11 cellular contexts compared by ENCODE assay signal in genomic region chr15:41838400-41838897, GRCh38. TPM values are rescaled to one million over a fixed set of nuclear protein-coding genes. Genes with fewer than 3 reads are reported as not detected.
A peak's percentile ranks its signal among the peaks of the same experiment; 100 is the strongest.
DNase-seq lines count a peak whose midpoint lies in the region; ATAC-seq, FAIRE-seq and TF ChIP-seq lines count a peak whose summit lies in the region.
"Had no signal": no experiment of that assay in that cellular context is flagged by ENCODE, and none has a peak within 500 bp of the region (broad histone marks: within the 10 kb centered on the region; RNA-seq: fewer than 3 reads in every experiment).

PLA2G4B (plus strand) TSS chr15:41838847; CDS start chr15:41838914, 67 bp downstream.

- H2AFZ ChIP-seq in PC-3 (ENCODE audit: low read length) = no peak within 1 kb of the TSS
- no peak within 1 kb of the TSS for H2AFZ ChIP-seq in keratinocyte (ENCODE audit: control insufficient read depth, low read length)

- TF ChIP-seq CTCF in PC-3 (conservative IDR thresholded peaks at IDR 0.05; ENCODE audit: low read depth, low read length) (no peak), keratinocyte (optimal IDR thresholded peaks at IDR 0.05 in 1 of 3, IDR thresholded peaks at IDR 0.05 in 1 of 3, conservative IDR thresholded peaks at IDR 0.05 in 1 of 3; ENCODE audit: extremely low read depth in 1 of 3, insufficient read depth in 2 of 3, low read length in 3 of 3) (no peak), suprapubic skin (IDR thresholded peaks at IDR 0.05) (no peak)

- no TSS peak for BruUV-seq in PC-3 (replicated peaks; lab: Mats Ljungman, UMichigan)

- H3K79me2 ChIP-seq in PC-3 (ENCODE audit: low read length) (peaks cover 9% of the 10 kb centered on the region; the same call in 1 of the 2 replicates), keratinocyte (ENCODE audit: control insufficient read depth, insufficient read depth, low read length) (peaks cover 5% of the 10 kb centered on the region)

- ATAC-seq in PC-3 (peak; percentile 90), GM21360 (IDR thresholded peaks at IDR 0.05; ENCODE audit: unreplicated experiment) (no peak), GM19351 (IDR thresholded peaks at IDR 0.05; ENCODE audit: unreplicated experiment) (no peak)

- DNase-seq in T-helper 1 cell (no peak), PC-3 (peak; percentile 98), keratinocyte (ENCODE audit: low read depth, low spot score) (no peak), suprapubic skin (ENCODE audit: low spot score in 2 of 2) (peak in 1 of 2 donors; percentile 80), NCI-H1436 (lab: John Stamatoyannopoulos, UW) (no peak)
- DNase-seq: activated CD4-positive, alpha-beta T cell treated with anti-CD3 and anti-CD28 coated beads for 1 hour; NCI-H1105 had no signal

- CTCF ChIA-PET in PC-3 (lab: Charles Lee) = interaction anchor here (0.6 kb wide), 1 partner anchor 311 kb away, joined by 3 read pairs; no protein-coding TSS in a partner anchor

- no peak for TF ChIP-seq EP300 in suprapubic skin (IDR thresholded peaks at IDR 0.05)

- TF ChIP-seq POLR2A in suprapubic skin (IDR thresholded peaks at IDR 0.05) = no peak

- intact Hi-C loops in T-helper 1 cell treated with Interleukin-12 subunit alpha and Interleukin-12 subunit beta and Interleukin-4 antibody, amounts not matched to agents 30 ng/mL and 1 ng/mL, for 36 hours (cut with micrococcal nuclease) = no loop called here
- intact Hi-C loops in PC-3 (cut with micrococcal nuclease) = no loop called here

- H3F3A ChIP-seq in PC-3 (ENCODE audit: low read length, unreplicated experiment) = no peaks in the 10 kb centered on the region

- H3K4me1 ChIP-seq in PC-3 (ENCODE audit: insufficient read depth, low read length) (peaks cover 21% of the 10 kb centered on the region), keratinocyte (ENCODE audit: control insufficient read depth, extremely low read depth, insufficient read depth, low read length) (peaks cover 31% of the 10 kb centered on the region), suprapubic skin (peaks cover 74% of the 10 kb centered on the region)

- FAIRE-seq in keratinocyte (lab: Jason Lieb, UNC) = peak; percentile 34
- FAIRE-seq: RCC 7860 had no signal

- H3K9me3 ChIP-seq in PC-3 (ENCODE audit: low read length) (no peaks in the 10 kb centered on the region), keratinocyte (ENCODE audit: control insufficient read depth, low read depth, low read length) (no peaks in the 10 kb centered on the region), suprapubic skin (no peaks in the 10 kb centered on the region)

- dilution Hi-C loops in keratinocyte (cut with MboI; ENCODE audit: extremely low pct_ligation_motif_present, low sequenced_read_pairs) = no loop called here

- no peaks in the 10 kb centered on the region for H3K9me1 ChIP-seq in keratinocyte (ENCODE audit: control insufficient read depth, extremely low read depth, insufficient read depth, low read length)

- H3K4me3 ChIP-seq in PC-3 (ENCODE audit: low read length) = no peak within 1 kb of the TSS; the same call in 1 of the 2 replicates
- H3K4me3 ChIP-seq in keratinocyte (ENCODE audit: control insufficient read depth in 2 of 3, extremely low read depth in 1 of 3, insufficient read depth in 2 of 3, low read depth in 1 of 3, low read length in 3 of 3) = no peak within 1 kb of the TSS
- peak within 1 kb of the TSS; percentile 32 for H3K4me3 ChIP-seq in suprapubic skin

- H3K36me3 ChIP-seq in PC-3 (ENCODE audit: low read depth, low read length) (no peaks in the 10 kb centered on the region), keratinocyte (ENCODE audit: control insufficient read depth in 2 of 2, extremely low read depth in 1 of 2, insufficient read depth in 2 of 2, low read length in 2 of 2) (peaks cover 3 to 11% of the 10 kb centered on the region in 2 experiments), suprapubic skin (peaks cover 30% of the 10 kb centered on the region)

- no peaks in the 10 kb centered on the region for H3K9me2 ChIP-seq in PC-3 (replicated peaks; ENCODE audit: low read length)

- H4K20me1 ChIP-seq in PC-3 (ENCODE audit: low read length) (no peaks in the 10 kb centered on the region), keratinocyte (ENCODE audit: control insufficient read depth, extremely low read depth, insufficient read depth, low read length) (no peaks in the 10 kb centered on the region)

- H3K27me3 ChIP-seq in PC-3 (ENCODE audit: low read length) = no peaks in the 10 kb centered on the region
- H3K27me3 ChIP-seq in keratinocyte (ENCODE audit: control insufficient read depth, extremely low read depth, insufficient read depth, low read length) = no peaks in the 10 kb centered on the region
- no peaks in the 10 kb centered on the region for H3K27me3 ChIP-seq in suprapubic skin

- 62% methylated on average over 3 of the region's 6 CpGs for WGBS in suprapubic skin

- H3K9ac ChIP-seq in PC-3 (ENCODE audit: low read length) (peak within 1 kb of the TSS; percentile 46; the same call in 1 of the 2 replicates), keratinocyte (ENCODE audit: control insufficient read depth, extremely low read depth, insufficient read depth, low read length) (peak within 1 kb of the TSS; percentile 13)

- H3K4me2 ChIP-seq in PC-3 (ENCODE audit: low read length) (peak within 1 kb of the TSS; percentile 57), keratinocyte (ENCODE audit: control insufficient read depth, extremely low read depth, insufficient read depth, low read depth, low read length) (no peak within 1 kb of the TSS)

- POLR2A ChIA-PET in PC-3 (lab: Charles Lee; ENCODE audit: unreplicated experiment) = no interaction called here

- H3K27ac ChIP-seq in PC-3 (ENCODE audit: low read length) (peak within 1 kb of the TSS; percentile 82), keratinocyte (ENCODE audit: control insufficient read depth, insufficient read depth, low read length) (no peak within 1 kb of the TSS), suprapubic skin (peak within 1 kb of the TSS; percentile 87)

RNA-seq across cellular contexts. Expression of gene PLA2G4B, which starts in this region (rescaled TPM):
- total RNA-seq in T-helper 1 cell treated with Interleukin-12 subunit alpha and Interleukin-12 subunit beta and Interleukin-4 antibody, amounts not matched to agents 30 ng/mL and 1 ng/mL, for 36 hours = 12.9 and 15.6 TPM in 2 replicates
- total RNA-seq in PC-3 (2014; rRNA removed) (7.0 and 12.2 TPM in 2 replicates), suprapubic skin (100 to 1,000 TPM in 1 of 4 donors, 10 to 100 TPM in 3; 59.7 to 195 (median 73.7) TPM)
- 3.9 to 9.8 TPM (median 8.6 TPM) in 3 replicates for polyA plus RNA-seq in keratinocyte
- 16.9 TPM for polyA plus RNA-seq in keratinocyte (2011; ENCODE audit: low read depth)
- polyA plus RNA-seq in keratinocyte (2011; cell fraction: cytosol; rRNA removed) = 1.2 and 1.3 TPM in 2 replicates
- 14.1 TPM in 2 replicates for polyA plus RNA-seq in keratinocyte (2011; cell fraction: nucleus; rRNA removed)
- 1.9 and 50.8 TPM in 2 replicates for polyA plus RNA-seq in keratinocyte (2012; ENCODE audit: low replicate concordance)
- 0.92 to 6.6 TPM (median 6.6 TPM) in 3 replicates for polyA minus RNA-seq in keratinocyte
- polyA minus RNA-seq in keratinocyte (2011; cell fraction: cytosol; rRNA and poly(A)+ RNA removed) = 2.1 TPM
- polyA minus RNA-seq in keratinocyte (2011; cell fraction: nucleus; rRNA and poly(A)+ RNA removed) = 7.7 and 8.4 TPM in 2 replicates
